25 cellular contexts compared by ENCODE assay signal in the genomic region with DNA sequence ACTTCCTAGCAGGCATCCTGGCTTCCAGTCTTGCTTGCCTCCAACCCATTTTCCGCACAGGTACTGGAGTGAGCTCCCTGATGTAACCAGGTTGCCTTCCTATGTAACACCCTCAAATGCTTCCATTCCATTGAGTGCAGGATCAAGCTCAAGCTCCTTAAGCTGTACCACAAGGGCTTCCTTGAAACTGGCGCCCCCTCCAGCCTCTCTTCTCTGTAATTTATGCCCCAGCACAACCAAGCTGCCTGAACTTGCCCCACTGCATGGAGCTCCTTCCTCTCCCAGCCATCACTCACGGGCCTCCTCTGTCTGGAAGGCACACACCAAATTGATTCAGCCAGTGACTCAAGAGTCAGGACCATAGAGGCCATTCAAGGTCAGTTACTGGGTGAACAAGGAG.
"Had no signal": no experiment of that assay in that cellular context is flagged by ENCODE, and none has a peak within 500 bp of the region (broad histone marks: within the 10 kb centered on the region; RNA-seq: fewer than 3 reads in every experiment).

No MANE protein-coding gene starts in this region.

- ATAC-seq: activated CD4-positive, alpha-beta T cell treated with anti-CD3 and anti-CD28 coated beads for 36 hours; activated naive CD4-positive, alpha-beta T cell treated with anti-CD3 and anti-CD28 coated beads, Interleukin-2, amount 50 U/mL, for 72 hours; activated T-cell treated with anti-CD3 and anti-CD28 coated beads, Interleukin-2, amount 50 U/mL, for 72 hours; esophagus mucosa; foreskin keratinocyte; heart right ventricle; left lung; lower lobe of right lung; psoas muscle had no signal

- DNase-seq: activated CD4-positive, alpha-beta T cell treated with anti-CD3 and anti-CD28 coated beads for 36 hours; activated naive CD4-positive, alpha-beta T cell; activated T-cell treated with anti-CD3 and anti-CD28 coated beads for 4 hours; activated T-cell treated with anti-CD3 and anti-CD28 coated beads, Interleukin-2, amount 50 U/mL, for 72 hours; central memory CD4-positive, alpha-beta T cell; foreskin keratinocyte; heart right ventricle; left lung; lower lobe of right lung; mesenchymal stem cell; ovary; psoas muscle; stimulated activated CD4-positive, alpha-beta T cell treated with anti-CD3 and anti-CD28 coated beads, Interleukin-15, amount 100 ng/mL, for 24 hours; stimulated activated CD4-positive, alpha-beta T cell treated with anti-CD3 and anti-CD28 coated beads, Interleukin-2, amount 100 ng/mL, for 24 hours; stimulated activated naive CD4-positive, alpha-beta T cell; T-helper 9 cell; upper lobe of right lung had no signal

- H3K9me3 ChIP-seq: breast epithelium, lower lobe of right lung, ovary, psoas muscle, suprapubic skin, tibial artery, upper lobe of right lung had no signal

- H3K4me3 Mint-ChIP-seq: activated CD4-positive, alpha-beta T cell treated with anti-CD3 and anti-CD28 coated beads for 36 hours; activated T-cell treated with anti-CD3 and anti-CD28 coated beads, Interleukin-2, amount 50 U/mL, for 72 hours; nephron; T-helper 1 cell treated with Interleukin-12 subunit alpha and Interleukin-12 subunit beta and Interleukin-4 antibody, amounts not matched to agents 30 μg/mL and 1 μg/mL, for 36 hours had no signal

- H3K4me1 Mint-ChIP-seq: activated CD4-positive, alpha-beta T cell treated with anti-CD3 and anti-CD28 coated beads for 36 hours had no signal

- H3K9me3 Mint-ChIP-seq: T-helper 1 cell treated with Interleukin-12 subunit alpha and Interleukin-12 subunit beta and Interleukin-4 antibody, amounts not matched to agents 30 μg/mL and 1 μg/mL, for 36 hours had no signal

- H3K27ac Mint-ChIP-seq: activated CD4-positive, alpha-beta T cell treated with anti-CD3 and anti-CD28 coated beads for 36 hours; activated naive CD4-positive, alpha-beta T cell treated with anti-CD3 and anti-CD28 coated beads, Interleukin-2, amount 50 U/mL, for 72 hours; activated T-cell treated with anti-CD3 and anti-CD28 coated beads, Interleukin-2, amount 50 U/mL, for 72 hours; nephron; T-helper 1 cell treated with Interleukin-12 subunit alpha and Interleukin-12 subunit beta and Interleukin-4 antibody, amounts not matched to agents 30 μg/mL and 1 μg/mL, for 36 hours had no signal

- H3K27me3 ChIP-seq: foreskin keratinocyte, ovary had no signal

- H3K36me3 ChIP-seq: breast epithelium, heart right ventricle, left lung, lower lobe of right lung, ovary, suprapubic skin, tibial artery, upper lobe of right lung had no signal

- H3K4me3 ChIP-seq: breast epithelium, heart right ventricle, left lung, lower lobe of right lung, ovary, psoas muscle, smooth muscle cell, suprapubic skin, tibial artery, upper lobe of right lung had no signal
